Comparison of ENCODE assay signal across 9 cellular contexts in genomic region chr22:32378703-32379272, GRCh38. TPM values are rescaled to one million over a fixed set of nuclear protein-coding genes. Genes with fewer than 3 reads are reported as not detected.
DNase-seq lines count a peak whose midpoint lies in the region; ATAC-seq, FAIRE-seq and TF ChIP-seq lines count a peak whose summit lies in the region.
"Had no signal": no experiment of that assay in that cellular context is flagged by ENCODE, and none has a peak within 500 bp of the region (broad histone marks: within the 10 kb centered on the region; RNA-seq: fewer than 3 reads in every experiment).

No MANE protein-coding gene starts in this region.

- no peak overlapping the region for H3K4me3 ChIP-seq in MM.1S (ENCODE audit: low read length)
- no peak overlapping the region for H3K4me3 ChIP-seq in K562
- H3K4me3 ChIP-seq in lower lobe of right lung = no peak overlapping the region

- no peak overlapping the region for H3K27ac ChIP-seq in MM.1S (ENCODE audit: low read length)
- no peak overlapping the region for H3K27ac ChIP-seq in K562 (ENCODE audit: extremely low read depth, low read depth, low read length)
- H3K27ac ChIP-seq in lower lobe of right lung = no peak overlapping the region

- POLR2A ChIA-PET in K562 (lab: Yijun Ruan, JAX) = no interaction called here

- no peaks in the 10 kb centered on the region for H3K9me3 Mint-ChIP-seq in activated CD8-positive, alpha-beta memory T cell treated with anti-CD3 and anti-CD28 coated beads, Interleukin-2, amount 10 ng/mL, durations not matched to agents 7 days and 5 days (ENCODE audit: low read depth)

- FAIRE-seq in K562 (lab: Jason Lieb, UNC) = peak; percentile 82

- intact Hi-C loops in K562 (cut with micrococcal nuclease) (loop anchor here (10.0 kb wide), 1 partner anchor 404 kb away; no protein-coding TSS in a partner anchor), lower lobe of right lung (cut with DNase I) (no loop called here)

- in situ Hi-C loops in K562 (cut with MboI) = no loop called here

- 34% methylated on average over 3 of the region's 4 CpGs for WGBS in K562 (ENCODE audit: insufficient coverage, low coverage, missing lambda C conversion rate)

- no peak for TF ChIP-seq POLR2A in K562 (conservative IDR thresholded peaks at IDR 0.05)

- TF ChIP-seq CTCF in MM.1S (IDR thresholded peaks at IDR 0.05; ENCODE audit: low read length) (peak; percentile 48), K562 (IDR thresholded peaks at IDR 0.05 in 2 of 3, conservative IDR thresholded peaks at IDR 0.05 in 1 of 3; ENCODE audit: insufficient read depth in 2 of 3, low read depth in 1 of 3, low read length in 3 of 3) (peak; percentile 91 to 99 (median 99)), lower lobe of right lung (IDR thresholded peaks at IDR 0.05) (peak; percentile 42)

- H3K9me3 ChIP-seq in MM.1S (replicated peaks; ENCODE audit: insufficient read depth, low read length) (no peaks in the 10 kb centered on the region), K562 (replicated peaks; ENCODE audit: control insufficient read depth, insufficient read depth, low read depth, low read length) (no peaks in the 10 kb centered on the region), lower lobe of right lung (no peaks in the 10 kb centered on the region)

- no TSS peak for BruUV-seq in K562 (replicated peaks; lab: Mats Ljungman, UMichigan)

- peaks cover 3% of the 10 kb centered on the region for H3K27me3 Mint-ChIP-seq in activated CD8-positive, alpha-beta memory T cell treated with anti-CD3 and anti-CD28 coated beads, Interleukin-2, amount 10 ng/mL, durations not matched to agents 7 days and 5 days

- no peak overlapping the region for H3K4me3 Mint-ChIP-seq in activated CD8-positive, alpha-beta memory T cell treated with anti-CD3 and anti-CD28 coated beads, Interleukin-2, amount 10 ng/mL, durations not matched to agents 7 days and 5 days

- H3K9ac ChIP-seq in MM.1S (ENCODE audit: low read length) (no peak overlapping the region), K562 (ENCODE audit: insufficient read depth in 1 of 2, low read depth in 2 of 2, low read length in 2 of 2) (no peak overlapping the region; a peak in 1 of 4 replicates)

- ATAC-seq in activated CD8-positive, alpha-beta memory T cell treated with anti-CD3 and anti-CD28 coated beads, Interleukin-2, amount 10 ng/mL, durations not matched to agents 7 days and 5 days = peak; percentile 36
- peak; percentile 98 for ATAC-seq in K562
- peak; percentile 61 to 65 for ATAC-seq in lower lobe of right lung
- ATAC-seq in HG02678 (IDR thresholded peaks at IDR 0.05; ENCODE audit: unreplicated experiment) = no peak
- no peak for ATAC-seq in GM21786 (IDR thresholded peaks at IDR 0.05; ENCODE audit: unreplicated experiment)
- no peak for ATAC-seq in HG03520 (IDR thresholded peaks at IDR 0.05; ENCODE audit: unreplicated experiment)

- no peaks in the 10 kb centered on the region for H3K4me1 ChIP-seq in MM.1S (ENCODE audit: low read length)
- H3K4me1 ChIP-seq in K562 (replicated peaks in 1 of 2; ENCODE audit: control insufficient read depth in 2 of 2, insufficient read depth in 2 of 2, low read length in 2 of 2) = peaks cover 0 to 8% of the 10 kb centered on the region in 2 experiments; a peak in 3 of 5 replicates
- H3K4me1 ChIP-seq in lower lobe of right lung = no peaks in the 10 kb centered on the region

- H3K9me1 ChIP-seq in K562 (ENCODE audit: control insufficient read depth, insufficient read depth, low read length) = no peaks in the 10 kb centered on the region

- H3K27ac Mint-ChIP-seq in activated CD8-positive, alpha-beta memory T cell treated with anti-CD3 and anti-CD28 coated beads, Interleukin-2, amount 10 ng/mL, durations not matched to agents 7 days and 5 days = no peak overlapping the region

- CTCF ChIA-PET in activated CD8-positive, alpha-beta memory T cell treated with anti-CD3 and anti-CD28 coated beads, Interleukin-2, amount 10 ng/mL, durations not matched to agents 7 days and 5 days (lab: Charles Lee) = no interaction called here
- CTCF ChIA-PET in K562 (lab: Yijun Ruan, JAX; ENCODE audit: low intra/inter-chr PET ratio) = no interaction called here

- no peak overlapping the region for H3K4me2 ChIP-seq in MM.1S (ENCODE audit: low read depth, low read length)
- H3K4me2 ChIP-seq in K562 (ENCODE audit: insufficient read depth, low read length) = peak overlapping the region; percentile 24; the same call in 1 of the 2 replicates

- no peak for DNase-seq in activated CD8-positive, alpha-beta memory T cell treated with anti-CD3 and anti-CD28 coated beads, Interleukin-2, amount 10 ng/mL, durations not matched to agents 7 days and 5 days
- DNase-seq in activated CD8-positive, alpha-beta memory T cell treated with anti-CD3 and anti-CD28 coated beads, Interleukin-2, amount 50 U/mL, for 48 hours = no peak
- DNase-seq in MM.1S = no peak
- DNase-seq in K562 (ENCODE audit: extremely low read depth in 1 of 4, low spot score in 3 of 4) = peak; percentile 72 to 74 (median 72)
- DNase-seq in lower lobe of right lung = no peak

- H3K4me1 Mint-ChIP-seq in activated CD8-positive, alpha-beta memory T cell treated with anti-CD3 and anti-CD28 coated beads, Interleukin-2, amount 10 ng/mL, durations not matched to agents 7 days and 5 days = no peaks in the 10 kb centered on the region

- H3K79me2 ChIP-seq in MM.1S (ENCODE audit: low read length) (no peaks in the 10 kb centered on the region), K562 (ENCODE audit: control insufficient read depth, insufficient read depth, low read length) (no peaks in the 10 kb centered on the region)

- no peaks in the 10 kb centered on the region for H3K9me2 ChIP-seq in MM.1S (replicated peaks; ENCODE audit: insufficient read depth, low read length)

- H3K36me3 Mint-ChIP-seq in activated CD8-positive, alpha-beta memory T cell treated with anti-CD3 and anti-CD28 coated beads, Interleukin-2, amount 10 ng/mL, durations not matched to agents 7 days and 5 days = no peaks in the 10 kb centered on the region

- no peaks in the 10 kb centered on the region for H4K20me1 ChIP-seq in MM.1S (ENCODE audit: insufficient read depth, low read length)
- H4K20me1 ChIP-seq in K562 (replicated peaks; ENCODE audit: control insufficient read depth, insufficient read depth, low read length) = no peaks in the 10 kb centered on the region; the same call in 1 of the 2 replicates

- H3K27me3 ChIP-seq in MM.1S (replicated peaks; ENCODE audit: insufficient read depth, low read length) (no peaks in the 10 kb centered on the region), K562 (ENCODE audit: control insufficient read depth in 2 of 2, insufficient read depth in 2 of 2, low read length in 2 of 2) (no peaks in the 10 kb centered on the region), lower lobe of right lung (ENCODE audit: low read depth) (no peaks in the 10 kb centered on the region)

- no peaks in the 10 kb centered on the region for H3K36me3 ChIP-seq in MM.1S (replicated peaks; ENCODE audit: insufficient read depth, low read length)
- H3K36me3 ChIP-seq in K562 (ENCODE audit: control insufficient read depth, insufficient read depth, low read length) = no peaks in the 10 kb centered on the region
- no peaks in the 10 kb centered on the region for H3K36me3 ChIP-seq in lower lobe of right lung

- H3F3A ChIP-seq in MM.1S (ENCODE audit: insufficient read depth, low read length) = no peaks in the 10 kb centered on the region

- H2AFZ ChIP-seq in MM.1S (ENCODE audit: low read length) (no peak overlapping the region), K562 (ENCODE audit: low read depth, low read length) (peak overlapping the region; percentile 68; the same call in 1 of the 2 replicates)

- TF ChIP-seq EP300 in K562 (IDR thresholded peaks at IDR 0.05; ENCODE audit: low read length) = no peak

- peak; percentile 43 to 77; a peak in 3 of 4 replicates for TF ChIP-seq RAD21 in K562 (CRISPR knock-in tag; conservative IDR thresholded peaks at IDR 0.05 in 1 of 2, IDR thresholded peaks at IDR 0.05 in 1 of 2)

RNA-seq across cellular contexts. Expression of gene RFPL3, which starts 21.1 kb away (rescaled TPM):
- not detected for total RNA-seq in activated CD8-positive, alpha-beta memory T cell treated with anti-CD3 and anti-CD28 coated beads, Interleukin-2, amount 10 ng/mL, durations not matched to agents 7 days and 5 days
- not detected in 2 replicates for total RNA-seq in K562 (2011; cell fraction: chromatin; rRNA removed; ENCODE audit: low replicate concordance)
- total RNA-seq in K562 (2011; cell fraction: nucleolus; rRNA removed) = not detected in 2 replicates
- not detected in 2 replicates for total RNA-seq in K562 (2011; cell fraction: nucleoplasm; rRNA removed)
- total RNA-seq in K562 (2014; rRNA removed) (not detected in 2 replicates), K562 (2014; rRNA removed; fragmentation: Illumina TruSeq; extraction: Trizol) (not detected in 2 replicates), K562 (2015; rRNA removed; fragmentation: Illumina TruSeq; extraction: Trizol) (not detected in 2 replicates), K562 (2021) (not detected in 2 replicates), lower lobe of right lung (not detected)
- polyA plus RNA-seq in K562 (2011; rRNA removed) (not detected in 2 replicates), K562 (2014; fragmentation: Illumina TruSeq; extraction: Trizol) (not detected in 2 replicates), K562 (2014; fragmentation: Nextera tagmentation; extraction: Ambion mirVana) (not detected), K562 (2014; rRNA removed) (not detected in 2 replicates)
- not detected in 2 replicates for polyA plus RNA-seq in K562 (2011; cell fraction: cytosol; rRNA removed)
- polyA plus RNA-seq in K562 (2011; cell fraction: nucleus; rRNA removed) = not detected in 2 replicates
- not detected in 2 replicates for polyA plus RNA-seq in K562 (2012)
- polyA minus RNA-seq in K562 (2011; rRNA and poly(A)+ RNA removed) = not detected in 2 replicates
- polyA minus RNA-seq in K562 (2011; cell fraction: cytosol; rRNA and poly(A)+ RNA removed) = not detected in 2 replicates
- polyA minus RNA-seq in K562 (2011; cell fraction: nucleus; rRNA and poly(A)+ RNA removed) = not detected in 2 replicates
- polyA plus RNA-seq: adipose tissue had no signal

RNA-seq across cellular contexts. Expression of gene RTCB, which starts 33.3 kb away (rescaled TPM):
- total RNA-seq in activated CD8-positive, alpha-beta memory T cell treated with anti-CD3 and anti-CD28 coated beads, Interleukin-2, amount 10 ng/mL, durations not matched to agents 7 days and 5 days = 10 to 100 TPM; 77.2 to 85.5 TPM
- total RNA-seq in K562 (2011; cell fraction: chromatin; rRNA removed; ENCODE audit: low replicate concordance) = 50.8 and 84.6 TPM in 2 replicates
- 40.2 and 45.5 TPM in 2 replicates for total RNA-seq in K562 (2011; cell fraction: nucleolus; rRNA removed)
- total RNA-seq in K562 (2011; cell fraction: nucleoplasm; rRNA removed) = 44.0 and 52.6 TPM in 2 replicates
- 74.7 and 85.7 TPM in 2 replicates for total RNA-seq in K562 (2014; rRNA removed)
- 99.3 and 105 TPM in 2 replicates for total RNA-seq in K562 (2014; rRNA removed; fragmentation: Illumina TruSeq; extraction: Trizol)
- 81.9 and 85.4 TPM in 2 replicates for total RNA-seq in K562 (2015; rRNA removed; fragmentation: Illumina TruSeq; extraction: Trizol)
- 80.3 and 81.2 TPM in 2 replicates for total RNA-seq in K562 (2021)
- polyA plus RNA-seq in K562 (2011; rRNA removed) = 122 and 146 TPM in 2 replicates
- polyA plus RNA-seq in K562 (2011; cell fraction: cytosol; rRNA removed) = 69.5 and 96.8 TPM in 2 replicates
- polyA plus RNA-seq in K562 (2011; cell fraction: nucleus; rRNA removed) = 37.8 and 50.1 TPM in 2 replicates
- 61.3 and 71.6 TPM in 2 replicates for polyA plus RNA-seq in K562 (2012)
- polyA plus RNA-seq in K562 (2014; fragmentation: Illumina TruSeq; extraction: Trizol) = 92.5 and 94.5 TPM in 2 replicates
- polyA plus RNA-seq in K562 (2014; fragmentation: Nextera tagmentation; extraction: Ambion mirVana) = 100 to 1,000 TPM in 1 of 2 experiments, 10 to 100 TPM in 1; 92.3 to 269 TPM
- 81.8 and 89.9 TPM in 2 replicates for polyA plus RNA-seq in K562 (2014; rRNA removed)
- 163 and 187 TPM in 2 replicates for polyA minus RNA-seq in K562 (2011; rRNA and poly(A)+ RNA removed)
- polyA minus RNA-seq in K562 (2011; cell fraction: cytosol; rRNA and poly(A)+ RNA removed) = 30.7 and 37.2 TPM in 2 replicates
- 16.0 and 31.9 TPM in 2 replicates for polyA minus RNA-seq in K562 (2011; cell fraction: nucleus; rRNA and poly(A)+ RNA removed)
- 58.2 TPM for total RNA-seq in lower lobe of right lung

Comparison
In these comparisons a context has a peak if more than half of its experiments do, and no peak if none do; other contexts are left out.
1. ATAC-seq: peak in activated CD8-positive, alpha-beta memory T cell treated with anti-CD3 and anti-CD28 coated beads, Interleukin-2, amount 10 ng/mL, durations not matched to agents 7 days and 5 days (single experiment), K562 (single experiment) and lower lobe of right lung (2 of 2); none in HG02678 (single experiment), GM21786 (single experiment) and HG03520 (single experiment).
2. DNase-seq: peak in K562 (4 of 4); none in activated CD8-positive, alpha-beta memory T cell treated with anti-CD3 and anti-CD28 coated beads, Interleukin-2, amount 10 ng/mL, durations not matched to agents 7 days and 5 days (single experiment), activated CD8-positive, alpha-beta memory T cell treated with anti-CD3 and anti-CD28 coated beads, Interleukin-2, amount 50 U/mL, for 48 hours (single experiment), MM.1S (single experiment) and lower lobe of right lung (single experiment).
3. CTCF ChIP-seq: peak in every context shown above with its lines; median percentile 99 in K562; 48 in MM.1S; 42 in lower lobe of right lung.